ENCODE assay signal across 8 cellular contexts in the genomic region with DNA sequence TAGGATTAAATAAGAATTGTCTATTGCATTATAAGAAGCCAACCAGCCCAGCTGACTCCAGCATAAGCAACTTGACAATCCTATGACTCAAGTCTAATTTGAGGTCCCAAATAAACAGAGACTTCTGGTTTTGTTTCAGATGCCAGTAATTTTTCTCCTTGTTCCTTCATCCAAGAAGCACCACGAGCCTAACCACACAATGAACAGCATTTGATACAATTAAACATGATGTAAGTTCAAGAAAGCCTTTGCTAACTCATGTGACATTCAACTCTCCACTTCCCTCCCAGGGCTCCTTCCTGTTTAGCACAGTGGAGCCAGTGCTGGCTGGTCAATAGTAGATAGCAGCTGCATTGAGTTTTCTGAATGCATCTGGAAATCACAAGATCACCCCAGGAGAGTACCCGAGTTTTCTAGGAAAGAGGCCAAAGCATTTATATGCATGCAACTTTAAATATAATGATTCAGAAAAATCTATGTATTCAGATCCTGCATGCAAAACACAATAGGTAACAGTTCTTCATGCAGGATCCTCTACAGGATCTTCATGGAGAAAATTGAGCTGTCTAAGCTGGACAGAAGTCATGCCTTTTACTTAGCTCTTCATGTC.
DNase-seq lines count a peak whose midpoint lies in the region; ATAC-seq and TF ChIP-seq lines count a peak whose summit lies in the region.

No MANE protein-coding gene starts in this region.

- DNase-seq in H4 (ENCODE audit: low spot score) (peak; percentile 97), SKM-1 (lab: John Stamatoyannopoulos, UW; ENCODE audit: unreplicated experiment) (peak; percentile 37), glomerular visceral epithelial cell (ENCODE audit: extremely low spot score) (peak; percentile 3), spleen (no peak), COR-L47 (lab: John Stamatoyannopoulos, UW) (no peak), GM19240 (ENCODE audit: insufficient read length, low spot score) (no peak)

- 3 to 26% (median 8%) methylated on average over 2 of the region's 2 CpGs for WGBS in spleen, 5 donors

- peaks cover 0 to 1% (median 0%) of the 10 kb centered on the region in 6 donors for H3K36me3 ChIP-seq in spleen

- H3K9me3 ChIP-seq in spleen = peaks cover 0 to under 1% (median 0%) of the 10 kb centered on the region in 8 donors

- H3K4me1 ChIP-seq in spleen = peaks cover 5 to 64% (median 40%) of the 10 kb centered on the region in 6 donors

- H3K27ac ChIP-seq in spleen = peak overlapping the region in 7 of 8 donors; percentile 30 to 80 (median 73)

- no peaks in the 10 kb centered on the region for H3K27me3 ChIP-seq in spleen (replicated peaks in 1 of 7)

- intact Hi-C loops in spleen (cut with DNase I; ENCODE audit: low total_unique reads) = no loop called here

- ATAC-seq in HG03280 (IDR thresholded peaks at IDR 0.05; ENCODE audit: unreplicated experiment) (no peak), GM21737 (IDR thresholded peaks at IDR 0.05; ENCODE audit: unreplicated experiment) (no peak)

- TF ChIP-seq CTCF in spleen (IDR thresholded peaks at IDR 0.05 in 8 of 11, conservative IDR thresholded peaks at IDR 0.05 in 3 of 11) = no peak

- H3K4me3 ChIP-seq in spleen = no peak overlapping the region

- TF ChIP-seq POLR2A in spleen (IDR thresholded peaks at IDR 0.05) = no peak

Comparison
In these comparisons a context has a peak if more than half of its experiments do, and no peak if none do; other contexts are left out.
1. DNase-seq: peak in H4 (single experiment), SKM-1 (single experiment) and glomerular visceral epithelial cell (single experiment); none in spleen (single experiment), COR-L47 (single experiment) and GM19240 (single experiment).